Comparison of ENCODE assay signal across 19 cellular contexts in the genomic region with DNA sequence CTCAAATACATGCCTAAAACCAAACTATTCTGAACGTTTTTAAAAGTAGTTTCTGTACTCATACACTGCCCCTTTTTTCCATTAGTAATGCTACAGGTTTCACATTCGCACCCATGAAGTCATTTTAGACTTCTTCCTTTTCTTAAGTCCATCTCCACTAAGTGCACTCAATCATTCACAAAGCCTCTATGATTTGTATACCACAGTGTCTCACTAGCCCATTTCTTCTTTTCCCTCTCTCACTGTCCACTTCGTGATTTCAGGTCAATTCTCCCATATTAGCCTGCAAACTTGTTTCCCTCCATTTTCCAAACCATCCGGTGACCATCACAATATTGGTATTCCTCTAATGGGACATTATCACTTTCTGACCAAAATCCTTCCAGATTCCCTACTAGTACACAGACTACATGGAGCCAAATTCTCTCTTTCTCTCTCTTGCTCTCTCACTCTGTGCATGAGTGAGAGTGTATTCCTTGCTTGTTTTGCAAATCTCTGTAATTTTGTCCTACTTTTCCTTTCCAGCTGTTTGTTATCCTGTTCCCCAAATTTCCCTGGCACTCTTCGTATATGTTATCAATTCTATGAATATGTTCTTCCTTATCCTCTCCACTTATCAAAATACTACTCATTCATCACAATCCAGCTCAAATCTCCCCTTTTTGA. TPM values are rescaled to one million over a fixed set of nuclear protein-coding genes. Genes with fewer than 3 reads are reported as not detected.
DNase-seq lines count a peak whose midpoint lies in the region; ATAC-seq, FAIRE-seq and TF ChIP-seq lines count a peak whose summit lies in the region.
"Had no signal": no experiment of that assay in that cellular context is flagged by ENCODE, and none has a peak within 500 bp of the region (broad histone marks: within the 10 kb centered on the region; RNA-seq: fewer than 3 reads in every experiment).

No MANE protein-coding gene starts in this region.

- BruUV-seq in GM12878 (replicated peaks; lab: Mats Ljungman, UMichigan), result no TSS peak

- no peak for TF ChIP-seq RAD21 in GM12878 (IDR thresholded peaks at IDR 0.05; ENCODE audit: insufficient read depth, low read depth, low read length)

- RAD21 ChIA-PET in GM12878 (lab: Charles Lee; ENCODE audit: unreplicated experiment), result interaction anchor here (1.1 to 10.0 kb wide), 5 partner anchors 12 to 98 kb away, joined by 3 to 52 read pairs (median 28); no protein-coding TSS in a partner anchor

- TF ChIP-seq EP300 in GM12878 (IDR thresholded peaks at IDR 0.05; ENCODE audit: borderline replicate concordance in 1 of 2, control insufficient read depth in 1 of 2, low read depth in 2 of 2, low read length in 2 of 2), result peak; percentile 78 to 85; a peak in 3 of 4 replicates

- WGBS in GM12878 (ENCODE audit: insufficient coverage, insufficient replicate concordance, low lambda C conversion rate, missing lambda C conversion rate), result 32% methylated on average over 5 of the region's 5 CpGs

- no peak for FAIRE-seq in GM12878 (lab: Jason Lieb, UNC)
- FAIRE-seq: endometrium had no signal

- SMC1A ChIA-PET in GM12878 (lab: Charles Lee; ENCODE audit: uncharacterized antibody, unreplicated experiment), result interaction anchor here (1.2 to 15.9 kb wide), 10 partner anchors 12 to 136 kb away, joined by 3 to 214 read pairs (median 15); no protein-coding TSS in a partner anchor

- H3K4me3 ChIP-seq in GM12878, result no peak overlapping the region
- H3K4me3 ChIP-seq: BLaER1 treated with 17β-estradiol and CSF1 and Interleukin-3, amounts not matched to agents 10 nM and 100 nM; PC-9; thoracic aorta had no signal

- no peak for TF ChIP-seq POLR2A in GM12878 (IDR thresholded peaks at IDR 0.05; ENCODE audit: low read depth, low read length)

- H4K20me1 ChIP-seq in GM12878 (ENCODE audit: control insufficient read depth, insufficient read depth), result no peaks in the 10 kb centered on the region
- H4K20me1 ChIP-seq: BLaER1 treated with 17β-estradiol and CSF1 and Interleukin-3, amounts not matched to agents 10 nM and 100 nM had no signal

- CTCF ChIA-PET in GM12878 (lab: Yijun Ruan, JAX), result interaction anchor here (0.9 to 4.1 kb wide), 2 partner anchors 12 to 62 kb away, joined by 3 to 22 read pairs; no protein-coding TSS in a partner anchor

- POLR2A ChIA-PET in GM12878 (lab: Charles Lee), result interaction anchor here (1.2 to 4.4 kb wide), 4 partner anchors 12 to 119 kb away, joined by 5 to 28 read pairs (median 11); no protein-coding TSS in a partner anchor

- H3K9me3 ChIP-seq in GM12878 (replicated peaks; ENCODE audit: control insufficient read depth, insufficient read depth, low read length), result no peaks in the 10 kb centered on the region; the same call in 2 of the 3 replicates
- H3K9me3 ChIP-seq: SK-N-SH, thoracic aorta had no signal

- no peaks in the 10 kb centered on the region for H3K36me3 ChIP-seq in GM12878 (ENCODE audit: control insufficient read depth in 2 of 2, insufficient read depth in 2 of 2, low read length in 1 of 2)
- H3K36me3 ChIP-seq: BLaER1 treated with 17β-estradiol and CSF1 and Interleukin-3, amounts not matched to agents 10 nM and 100 nM; thoracic aorta had no signal

- peaks cover 10% of the 10 kb centered on the region for H3K4me1 ChIP-seq in GM12878 (ENCODE audit: control insufficient read depth, insufficient read depth, low read length)

- DNase-seq in GM12878 (ENCODE audit: low read depth, low spot score) (no peak), NCI-H524 treated with DMSO at 0.1 percent for 48 hours (lab: John Stamatoyannopoulos, UW) (no peak), SW480 (ENCODE audit: low spot score) (no peak)
- DNase-seq: activated CD8-positive, alpha-beta T cell treated with anti-CD3 and anti-CD28 coated beads for 36 hours; cerebellar nuclear complex; DMS79 treated with DMSO at 0.1 percent for 48 hours; left cardiac atrium; NCI-H1930; NCI-H526; SK-N-SH had no signal

- H2AFZ ChIP-seq in GM12878 (ENCODE audit: control insufficient read depth, low read depth, low read length), result no peak overlapping the region
- H2AFZ ChIP-seq: PC-9 had no signal

- no peak overlapping the region for H3K9ac ChIP-seq in GM12878 (ENCODE audit: control insufficient read depth, insufficient read depth, low read length)
- H3K9ac ChIP-seq: BLaER1 treated with 17β-estradiol and CSF1 and Interleukin-3, amounts not matched to agents 10 nM and 100 nM; SK-N-SH had no signal

- H3K27ac ChIP-seq in GM12878 (ENCODE audit: control insufficient read depth, insufficient read depth), result no peak overlapping the region
- H3K27ac ChIP-seq: BLaER1 treated with 17β-estradiol and CSF1 and Interleukin-3, amounts not matched to agents 10 nM and 100 nM; PC-9; thoracic aorta had no signal

- intact Hi-C loops in GM12878 (cut with micrococcal nuclease; ENCODE audit: unreplicated experiment), result loop anchor here (10.0 kb wide), 2 partner anchors 235 to 345 kb away; no protein-coding TSS in a partner anchor

- TF ChIP-seq CTCF in GM12878 (IDR thresholded peaks at IDR 0.05 in 2 of 3, conservative IDR thresholded peaks at IDR 0.05 in 1 of 3; ENCODE audit: control insufficient read depth in 2 of 3, extremely low read depth in 1 of 3, insufficient read depth in 1 of 3, low read depth in 3 of 3, low read length in 3 of 3), result no peak

- H3K79me2 ChIP-seq in GM12878 (ENCODE audit: control insufficient read depth, insufficient read depth, low read length), result peaks cover 18% of the 10 kb centered on the region

- no peaks in the 10 kb centered on the region for H3K27me3 ChIP-seq in GM12878 (replicated peaks in 1 of 2; ENCODE audit: control insufficient read depth in 2 of 2, insufficient read depth in 2 of 2, low read length in 1 of 2)
- H3K27me3 ChIP-seq: BLaER1 treated with 17β-estradiol and CSF1 and Interleukin-3, amounts not matched to agents 10 nM and 100 nM had no signal

- ATAC-seq in GM18520 (IDR thresholded peaks at IDR 0.05; ENCODE audit: unreplicated experiment) (peak; percentile 33), GM19467 (IDR thresholded peaks at IDR 0.05; ENCODE audit: unreplicated experiment) (peak; percentile 19), HG03025 (IDR thresholded peaks at IDR 0.05; ENCODE audit: low FRiP score, unreplicated experiment) (peak; percentile 29), GM12878 (peak; percentile 47), HG02884 (IDR thresholded peaks at IDR 0.05; ENCODE audit: unreplicated experiment) (no peak)
- ATAC-seq: left cardiac atrium, sciatic nerve had no signal

- in situ Hi-C loops in GM12878 (cut with MboI), result no loop called here

- H3K4me2 ChIP-seq in GM12878 (ENCODE audit: control insufficient read depth, insufficient read depth), result peak overlapping the region; percentile 56; the same call in 1 of the 2 replicates
- H3K4me2 ChIP-seq: PC-9, SK-N-SH had no signal

TF ChIP-seq in GM12878, 131 proteins besides CTCF, POLR2A, EP300 and RAD21 (continues in another document):
- TF ChIP-seq POU2F2 (IDR thresholded peaks at IDR 0.05; ENCODE audit: borderline replicate concordance, low read depth, low read length) (no peak), BACH1 (IDR thresholded peaks at IDR 0.05; ENCODE audit: borderline replicate concordance) (peak; percentile 42), NR2C2 (IDR thresholded peaks at IDR 0.05; ENCODE audit: borderline replicate concordance, control insufficient read depth, insufficient read length, low read depth) (no peak), SIX5 (IDR thresholded peaks at IDR 0.05; ENCODE audit: low read depth, low read length, severe bottlenecking) (no peak), CREB1 (IDR thresholded peaks at IDR 0.05; ENCODE audit: low read depth) (peak; percentile 29; the same call in 1 of the 2 replicates), GATAD2B (conservative IDR thresholded peaks at IDR 0.05; ENCODE audit: low read depth) (peak; percentile 21; the same call in 1 of the 2 replicates), PAX5 (IDR thresholded peaks at IDR 0.05; ENCODE audit: borderline replicate concordance, low read depth, low read length) (no peak), CBX3 (IDR thresholded peaks at IDR 0.05; ENCODE audit: borderline replicate concordance, low read depth) (no peak)

RNA-seq across cellular contexts. Expression of a gene that starts 3.4 kb away (rescaled TPM):
- 85.3 and 89.4 TPM in 2 replicates for total RNA-seq in GM12878 (2013; cell fraction: nucleolus; rRNA removed)
- total RNA-seq in GM12878 (2014; rRNA removed) (4.5 and 5.2 TPM in 2 replicates), GM12878 (2014; rRNA removed; fragmentation: Illumina TruSeq; extraction: Trizol) (4.3 and 4.8 TPM in 2 replicates), GM12878 (2021) (6.9 and 7.4 TPM in 2 replicates)
- polyA plus RNA-seq in GM12878 (2011; ENCODE audit: low read depth), result 2.3 TPM
- polyA plus RNA-seq in GM12878 (2011; rRNA removed) (31.0 and 33.4 TPM in 2 replicates), GM12878 (2014; fragmentation: Illumina TruSeq; extraction: Trizol) (5.0 and 6.1 TPM in 2 replicates), GM12878 (2014; fragmentation: Nextera tagmentation; extraction: Ambion mirVana) (under 1 TPM; 0.31 to 0.68 TPM), GM12878 (2014; rRNA removed) (2.7 and 3.0 TPM in 2 replicates), GM12878 (2016; fragmentation: Nextera tagmentation; extraction: Ambion mirVana) (under 1 TPM; 0.47 to 0.88 TPM)
- polyA plus RNA-seq in GM12878 (2011; cell fraction: cytosol; rRNA removed), result 16.3 and 20.0 TPM in 2 replicates
- polyA plus RNA-seq in GM12878 (2011; cell fraction: nucleus; rRNA removed), result 50.0 and 63.9 TPM in 2 replicates
- 3.6 and 6.9 TPM in 2 replicates for polyA plus RNA-seq in GM12878 (2012)
- polyA minus RNA-seq in GM12878 (2011; rRNA and poly(A)+ RNA removed), result 48.1 and 60.4 TPM in 2 replicates
- polyA minus RNA-seq in GM12878 (2011; cell fraction: cytosol; rRNA and poly(A)+ RNA removed), result 12.0 and 14.9 TPM in 2 replicates
- 34.0 and 40.4 TPM in 2 replicates for polyA minus RNA-seq in GM12878 (2011; cell fraction: nucleus; rRNA and poly(A)+ RNA removed)
